ENCODE assay signal across 11 cellular contexts in the genomic region with DNA sequence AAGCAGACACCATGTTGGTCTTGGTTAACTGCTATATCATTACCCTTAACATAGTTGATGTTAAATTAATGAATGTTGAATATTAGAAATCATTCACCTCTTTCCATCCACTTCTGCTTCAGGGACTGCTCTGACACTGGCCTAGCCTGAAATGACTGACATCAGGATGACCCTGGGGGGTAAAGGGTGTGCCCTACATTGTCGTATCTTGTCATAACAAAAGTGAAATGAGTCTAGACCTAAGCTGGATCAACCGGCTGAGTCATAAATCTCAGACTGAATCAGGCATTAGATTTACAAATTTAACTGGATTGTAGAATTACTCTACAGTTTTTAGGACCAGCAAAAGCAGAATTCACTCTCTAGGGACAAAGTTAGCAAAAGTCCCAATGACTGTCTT. TPM values are rescaled to one million over a fixed set of nuclear protein-coding genes. Genes with fewer than 3 reads are reported as not detected.
DNase-seq lines count a peak whose midpoint lies in the region; ATAC-seq and TF ChIP-seq lines count a peak whose summit lies in the region.
"Had no signal": no experiment of that assay in that cellular context is flagged by ENCODE, and none has a peak within 500 bp of the region (broad histone marks: within the 10 kb centered on the region; RNA-seq: fewer than 3 reads in every experiment).

No MANE protein-coding gene starts in this region.

- no peak overlapping the region for H3K4me3 ChIP-seq in AG04450 (ENCODE audit: low read depth, low read length)
- H3K4me3 ChIP-seq in prostate gland, result no peak overlapping the region
- H3K4me3 ChIP-seq: left ventricle myocardium inferior, transverse colon had no signal

- TF ChIP-seq POLR2A in prostate gland (IDR thresholded peaks at IDR 0.05), result no peak

- 82% methylated on average over 2 of the region's 2 CpGs for WGBS in prostate gland

- no peaks in the 10 kb centered on the region for H3K4me1 ChIP-seq in prostate gland (replicated peaks)

- peak; percentile 96 for ATAC-seq in GM19351 (IDR thresholded peaks at IDR 0.05; ENCODE audit: unreplicated experiment)
- ATAC-seq in HG03060 (IDR thresholded peaks at IDR 0.05; ENCODE audit: low read depth, unreplicated experiment), result peak; percentile 81

- CTCF ChIA-PET in AG04450 (lab: Charles Lee), result no interaction called here

- POLR2A ChIA-PET in AG04450 (lab: Yijun Ruan, JAX), result no interaction called here

- no peaks in the 10 kb centered on the region for H3K27me3 ChIP-seq in AG04450 (ENCODE audit: control insufficient read depth, insufficient read depth, low read length)
- H3K27me3 ChIP-seq in prostate gland (replicated peaks; ENCODE audit: insufficient read depth), result no peaks in the 10 kb centered on the region
- H3K27me3 ChIP-seq: transverse colon had no signal

- TF ChIP-seq CTCF in AG04450 (IDR thresholded peaks at IDR 0.05; ENCODE audit: low read depth, low read length), result no peak
- TF ChIP-seq CTCF in prostate gland (IDR thresholded peaks at IDR 0.05), result no peak

- H3K36me3 ChIP-seq in prostate gland, result no peaks in the 10 kb centered on the region
- H3K36me3 ChIP-seq: left ventricle myocardium inferior, transverse colon had no signal

- DNase-seq in AG04450 (ENCODE audit: low read depth, low spot score) (no peak), amniotic epithelial cell (ENCODE audit: low read depth) (peak; percentile 15), GOT3 (lab: John Stamatoyannopoulos, UW) (no peak), prostate gland (ENCODE audit: low spot score) (no peak), HuH-7.5 (ENCODE audit: low spot score) (no peak), SIG-M5 (lab: John Stamatoyannopoulos, UW) (no peak)
- DNase-seq: left ventricle myocardium inferior, NCI-H2227 treated with DMSO at 0.1 percent for 48 hours, transverse colon had no signal

- intact Hi-C loops in prostate gland (cut with DNase I), result loop anchor here (5.0 kb wide), 1 partner anchor 61 kb away; no protein-coding TSS in a partner anchor

- H3K27ac ChIP-seq in AG04450 (ENCODE audit: low read depth, low read length) (peak overlapping the region; percentile 41), prostate gland (no peak overlapping the region)
- H3K27ac ChIP-seq: left ventricle myocardium inferior, transverse colon had no signal

- no peaks in the 10 kb centered on the region for H3K9me3 ChIP-seq in AG04450 (ENCODE audit: control insufficient read depth, insufficient read depth, low read length)
- H3K9me3 ChIP-seq in prostate gland, result no peaks in the 10 kb centered on the region
- H3K9me3 ChIP-seq: left ventricle myocardium inferior, transverse colon had no signal

RNA-seq across cellular contexts. Expression of a gene that starts 35.3 kb away (rescaled TPM):
- polyA plus RNA-seq in AG04450 (2011; rRNA removed), result 2.6 and 3.3 TPM in 2 replicates
- polyA minus RNA-seq in AG04450 (2011; rRNA and poly(A)+ RNA removed), result 4.6 and 5.2 TPM in 2 replicates
- total RNA-seq in prostate gland, result 10 to 100 TPM in 1 of 2 donors, 1 to 10 TPM in 1; 6.8 to 18.2 TPM
